10 cellular contexts compared by ENCODE assay signal in the genomic region with DNA sequence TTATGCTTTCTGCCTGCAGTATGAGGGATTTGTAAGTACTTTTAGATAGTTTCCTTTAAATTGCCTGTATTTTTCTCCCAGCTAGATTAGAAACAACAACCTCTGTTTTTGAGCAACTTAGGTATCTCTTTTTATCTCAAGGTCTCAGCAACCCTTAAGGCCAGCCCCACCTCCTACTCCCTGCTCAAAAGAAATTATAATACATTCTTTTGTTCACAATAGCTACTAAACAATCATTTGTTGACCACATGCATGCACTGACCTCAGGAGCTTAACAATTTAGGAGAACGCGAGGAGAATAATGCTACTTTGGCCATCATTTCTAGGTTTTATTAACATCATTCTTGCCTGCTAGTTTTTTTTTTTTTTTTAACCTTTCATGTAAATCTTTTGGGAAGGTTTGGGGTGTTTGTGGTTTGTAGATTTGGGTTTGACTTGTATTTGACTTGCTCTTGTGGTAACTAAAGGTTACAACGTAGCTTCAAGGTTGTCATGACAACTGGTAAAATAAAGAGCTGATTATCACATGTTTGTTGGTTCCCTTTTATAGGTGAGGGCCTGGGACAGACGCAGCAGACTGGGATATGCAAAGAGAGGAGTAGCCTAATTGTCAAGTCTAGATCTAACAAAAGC. TPM values are rescaled to one million over a fixed set of nuclear protein-coding genes. Genes with fewer than 3 reads are reported as not detected.
DNase-seq lines count a peak whose midpoint lies in the region; ATAC-seq, FAIRE-seq and TF ChIP-seq lines count a peak whose summit lies in the region.
"Had no signal": no experiment of that assay in that cellular context is flagged by ENCODE, and none has a peak within 500 bp of the region (broad histone marks: within the 10 kb centered on the region; RNA-seq: fewer than 3 reads in every experiment).

No MANE protein-coding gene starts in this region.

- H4K20me1 ChIP-seq in HepG2 (ENCODE audit: insufficient read depth, low read length) = no peaks in the 10 kb centered on the region

- 2% methylated on average over 4 of the region's 4 CpGs for WGBS in HepG2 (ENCODE audit: low lambda C conversion rate)
- 41% methylated on average over 4 of the region's 4 CpGs for WGBS in right lobe of liver (ENCODE audit: insufficient coverage, low coverage, low lambda C conversion rate, missing lambda C conversion rate)

- no TSS peak for BruUV-seq in HepG2 (replicated peaks; lab: Mats Ljungman, UMichigan)

- H3K9me3 ChIP-seq in HepG2 (ENCODE audit: low read length) (no peaks in the 10 kb centered on the region), right lobe of liver (no peaks in the 10 kb centered on the region)

- H3K4me2 ChIP-seq in HepG2 (ENCODE audit: low read depth, low read length) = peak overlapping the region; percentile 58

- TF ChIP-seq POLR2A in HepG2 (IDR thresholded peaks at IDR 0.05; ENCODE audit: insufficient read depth in 1 of 2, low read depth in 2 of 2, low read length in 2 of 2) (no peak), right lobe of liver (IDR thresholded peaks at IDR 0.05) (no peak)

- H3K9ac ChIP-seq in HepG2 (ENCODE audit: insufficient read depth, low read depth, low read length) = no peak overlapping the region

- peak; percentile 31 for DNase-seq in HepG2 (ENCODE audit: low spot score)
- no peak for DNase-seq in right lobe of liver
- no peak for DNase-seq in activated CD4-positive, alpha-beta memory T cell treated with anti-CD3 and anti-CD28 coated beads, Interleukin-2, amount 10 ng/mL, durations not matched to agents 7 days and 5 days
- no peak for DNase-seq in posterior cingulate gyrus
- no peak for DNase-seq in ACHN
- DNase-seq in HTR-8/SVneo (ENCODE audit: insufficient read length, low spot score) = no peak
- DNase-seq: activated CD8-positive, alpha-beta memory T cell treated with anti-CD3 and anti-CD28 coated beads, Interleukin-2, amount 50 U/mL, for 4 hours; NK-92 treated with Interleukin-12 subunit alpha and Interleukin-12 subunit beta, amount 100 ng/mL, for 24 hours had no signal

- POLR2A ChIA-PET in HepG2 (lab: Yijun Ruan, JAX) = no interaction called here
- POLR2A ChIA-PET in activated CD4-positive, alpha-beta memory T cell treated with anti-CD3 and anti-CD28 coated beads, Interleukin-2, amount 10 ng/mL, durations not matched to agents 7 days and 5 days (lab: Charles Lee) = interaction anchor here (0.7 kb wide), 1 partner anchor 342 kb away, joined by 3 read pairs; no protein-coding TSS in a partner anchor

- H3K27ac ChIP-seq in HepG2 (ENCODE audit: extremely low read length, insufficient read depth, low read length) = no peak overlapping the region
- no peak overlapping the region for H3K27ac ChIP-seq in right lobe of liver

- peak overlapping the region; percentile 48 for H3K27ac Mint-ChIP-seq in activated CD4-positive, alpha-beta memory T cell treated with anti-CD3 and anti-CD28 coated beads, Interleukin-2, amount 10 ng/mL, durations not matched to agents 7 days and 5 days

- TF ChIP-seq RAD21 in HepG2 (CRISPR knock-in tag; IDR thresholded peaks at IDR 0.05) = no peak

- H2AFZ ChIP-seq in HepG2 (ENCODE audit: low read length) = no peak overlapping the region

- CTCF ChIA-PET in HepG2 (lab: Yijun Ruan, JAX; ENCODE audit: low intra/inter-chr PET ratio, low total read pairs) = no interaction called here
- CTCF ChIA-PET in activated CD4-positive, alpha-beta memory T cell treated with anti-CD3 and anti-CD28 coated beads, Interleukin-2, amount 10 ng/mL, durations not matched to agents 7 days and 5 days (lab: Charles Lee) = interaction anchor here (0.7 to 1.4 kb wide), 4 partner anchors 24 to 1169 kb away, joined by 3 read pairs; no protein-coding TSS in a partner anchor

- H3K27me3 ChIP-seq in HepG2 (ENCODE audit: control insufficient read depth in 1 of 2, insufficient read depth in 2 of 2, low read length in 2 of 2) = no peaks in the 10 kb centered on the region
- no peaks in the 10 kb centered on the region for H3K27me3 ChIP-seq in right lobe of liver

- intact Hi-C loops in HepG2 (cut with micrococcal nuclease; ENCODE audit: unreplicated experiment) = no loop called here
- intact Hi-C loops in right lobe of liver (cut with DNase I) = no loop called here
- intact Hi-C loops in posterior cingulate gyrus (cut with DNase I) = no loop called here

- no peaks in the 10 kb centered on the region for H3K27me3 Mint-ChIP-seq in activated CD4-positive, alpha-beta memory T cell treated with anti-CD3 and anti-CD28 coated beads, Interleukin-2, amount 10 ng/mL, durations not matched to agents 7 days and 5 days

- H3K4me3 Mint-ChIP-seq in activated CD4-positive, alpha-beta memory T cell treated with anti-CD3 and anti-CD28 coated beads, Interleukin-2, amount 10 ng/mL, durations not matched to agents 7 days and 5 days = no peak overlapping the region

- H3K9me3 Mint-ChIP-seq in activated CD4-positive, alpha-beta memory T cell treated with anti-CD3 and anti-CD28 coated beads, Interleukin-2, amount 10 ng/mL, durations not matched to agents 7 days and 5 days = no peaks in the 10 kb centered on the region

- in situ Hi-C loops in HepG2 (cut with HindIII; ENCODE audit: extremely low pct_ligation_motif_present, low pct_unique_long_range_greater_than_20kb) (no loop called here), ACHN (cut with HindIII; ENCODE audit: low pct_ligation_motif_present, low pct_unique_long_range_greater_than_20kb, low sequenced_read_pairs) (no loop called here)

- ATAC-seq in HepG2 (no peak), right lobe of liver (no peak), HG03354 (IDR thresholded peaks at IDR 0.05; ENCODE audit: poor library complexity, severe bottlenecking, unreplicated experiment) (peak; percentile 59), GM21515 (IDR thresholded peaks at IDR 0.05; ENCODE audit: unreplicated experiment) (no peak)

- H3K36me3 Mint-ChIP-seq in activated CD4-positive, alpha-beta memory T cell treated with anti-CD3 and anti-CD28 coated beads, Interleukin-2, amount 10 ng/mL, durations not matched to agents 7 days and 5 days (ENCODE audit: low read depth) = no peaks in the 10 kb centered on the region

- peaks cover 33% of the 10 kb centered on the region for H3K4me1 Mint-ChIP-seq in activated CD4-positive, alpha-beta memory T cell treated with anti-CD3 and anti-CD28 coated beads, Interleukin-2, amount 10 ng/mL, durations not matched to agents 7 days and 5 days

- peaks cover 38% of the 10 kb centered on the region for H3K4me1 ChIP-seq in HepG2 (ENCODE audit: insufficient read depth, low read length)
- no peaks in the 10 kb centered on the region for H3K4me1 ChIP-seq in right lobe of liver

- no peak for FAIRE-seq in HepG2 (lab: Jason Lieb, UNC)
- FAIRE-seq in HTR-8/SVneo (lab: Jason Lieb, UNC) = no peak

- TF ChIP-seq EP300 in HepG2 (IDR thresholded peaks at IDR 0.05; ENCODE audit: low read depth in 2 of 2, low read length in 2 of 2) (no peak), HepG2 (CRISPR knock-in tag; IDR thresholded peaks at IDR 0.05; ENCODE audit: borderline replicate concordance) (no peak)

- H3K36me3 ChIP-seq in HepG2 (replicated peaks in 1 of 2; ENCODE audit: control insufficient read depth in 1 of 2, insufficient read depth in 2 of 2, low read length in 2 of 2) (no peaks in the 10 kb centered on the region), right lobe of liver (no peaks in the 10 kb centered on the region)

- no peaks in the 10 kb centered on the region for H3K79me2 ChIP-seq in HepG2 (ENCODE audit: insufficient read depth, low read length)

- H3K4me3 ChIP-seq in HepG2 (replicated peaks in 1 of 3; ENCODE audit: insufficient read depth in 1 of 3, low read depth in 2 of 3, low read length in 3 of 3) (no peak overlapping the region), right lobe of liver (no peak overlapping the region)

- TF ChIP-seq CTCF in HepG2 (CRISPR knock-in tag; IDR thresholded peaks at IDR 0.05) (no peak), right lobe of liver (IDR thresholded peaks at IDR 0.05) (no peak)

TF ChIP-seq in HepG2, 621 proteins besides CTCF, POLR2A, EP300 and RAD21:
- TF ChIP-seq RARG (CRISPR knock-in tag; IDR thresholded peaks at IDR 0.05; ENCODE audit: low read depth) (no peak), RFX3 (CRISPR knock-in tag; IDR thresholded peaks at IDR 0.05) (peak; percentile 59), RFX1 (IDR thresholded peaks at IDR 0.05) (peak; percentile 66)

RNA-seq across cellular contexts. Expression of a gene that starts 6.7 kb away (rescaled TPM):
- total RNA-seq in HepG2 (2016; rRNA removed; fragmentation: Illumina TruSeq; extraction: Trizol) (3.3 and 5.9 TPM in 2 replicates), right lobe of liver (1 to 10 TPM; 3.1 to 6.4 (median 4.2) TPM)
- total RNA-seq in HepG2 (2016; cell fraction: cytosol; rRNA removed; fragmentation: Illumina TruSeq; extraction: Trizol; ENCODE audit: low read depth) = 0.79 and 1.4 TPM in 2 replicates
- total RNA-seq in HepG2 (2016; cell fraction: insoluble cytoplasmic fraction; rRNA removed; fragmentation: Illumina TruSeq; extraction: Trizol) = 4.0 and 6.4 TPM in 2 replicates
- 4.1 and 4.3 TPM in 2 replicates for total RNA-seq in HepG2 (2016; cell fraction: membrane; rRNA removed; fragmentation: Illumina TruSeq; extraction: Trizol)
- total RNA-seq in HepG2 (2016; cell fraction: nucleus; rRNA removed; fragmentation: Illumina TruSeq; extraction: Trizol) = 9.1 and 10.9 TPM in 2 replicates
- 9.4 and 9.6 TPM in 2 replicates for polyA plus RNA-seq in HepG2 (2011; rRNA removed)
- 1.8 and 3.0 TPM in 2 replicates for polyA plus RNA-seq in HepG2 (2011; cell fraction: cytosol; rRNA removed)
- polyA plus RNA-seq in HepG2 (2011; cell fraction: nucleus; rRNA removed) = 20.6 and 20.9 TPM in 2 replicates
- polyA plus RNA-seq in HepG2 (2012) = 6.7 and 7.1 TPM in 2 replicates
- 1.2 and 2.2 TPM in 2 replicates for polyA plus RNA-seq in HepG2 (2016; cell fraction: cytosol; fragmentation: Illumina TruSeq; extraction: Trizol; ENCODE audit: low read depth)
- polyA plus RNA-seq in HepG2 (2016; cell fraction: insoluble cytoplasmic fraction; fragmentation: Illumina TruSeq; extraction: Trizol; ENCODE audit: low read depth) = 11.9 and 13.3 TPM in 2 replicates
- 6.0 and 7.3 TPM in 2 replicates for polyA plus RNA-seq in HepG2 (2016; cell fraction: membrane; fragmentation: Illumina TruSeq; extraction: Trizol; ENCODE audit: low read depth)
- polyA plus RNA-seq in HepG2 (2016; cell fraction: nucleus; fragmentation: Illumina TruSeq; extraction: Trizol; ENCODE audit: insufficient read depth, low read depth) = 30.7 and 31.2 TPM in 2 replicates
- polyA minus RNA-seq in HepG2 (2011; rRNA and poly(A)+ RNA removed; ENCODE audit: low replicate concordance) = 2.4 and 38.8 TPM in 2 replicates
- polyA minus RNA-seq in HepG2 (2011; cell fraction: cytosol; rRNA and poly(A)+ RNA removed) = 3.3 and 3.6 TPM in 2 replicates
- 7.3 and 8.8 TPM in 2 replicates for polyA minus RNA-seq in HepG2 (2011; cell fraction: nucleus; rRNA and poly(A)+ RNA removed)
- 10 to 100 TPM; 55.3 to 57.3 TPM for total RNA-seq in activated CD4-positive, alpha-beta memory T cell treated with anti-CD3 and anti-CD28 coated beads, Interleukin-2, amount 10 ng/mL, durations not matched to agents 7 days and 5 days

Comparison
In these comparisons a context has a peak if more than half of its experiments do, and no peak if none do; other contexts are left out.
1. RNA of a gene that starts 6.7 kb away (total RNA-seq): 55.3 to 57.3 TPM in activated CD4-positive, alpha-beta memory T cell treated with anti-CD3 and anti-CD28 coated beads, Interleukin-2, amount 10 ng/mL, durations not matched to agents 7 days and 5 days; 3.1 to 6.4 TPM in right lobe of liver and 0.79 to 10.9 TPM in HepG2; every median in the first group is over 4 times any median in the second.